16 cellular contexts compared by ENCODE assay signal in genomic region chr6:126625019-126625418, GRCh38.
DNase-seq lines count a peak whose midpoint lies in the region; ATAC-seq and TF ChIP-seq lines count a peak whose summit lies in the region.
"Had no signal": no experiment of that assay in that cellular context is flagged by ENCODE, and none has a peak within 500 bp of the region (broad histone marks: within the 10 kb centered on the region; RNA-seq: fewer than 3 reads in every experiment).

No MANE protein-coding gene starts in this region.

- H3K9me3 Mint-ChIP-seq in nephron progenitor cell = no peaks in the 10 kb centered on the region
- H3K9me3 Mint-ChIP-seq: mesothelial cell of epicardium had no signal

- POLR2A ChIA-PET in RWPE1 (lab: Yijun Ruan, JAX; ENCODE audit: low non-redundant PET) = no interaction called here

- no peaks in the 10 kb centered on the region for H3K36me3 ChIP-seq in H7 (replicated peaks; ENCODE audit: control insufficient read depth, insufficient read depth, low read length)
- H3K36me3 ChIP-seq: heart left ventricle had no signal

- DNase-seq in H7 (peak; percentile 30), RWPE1 (ENCODE audit: low spot score) (peak; percentile 3), fibroblast of mammary gland (ENCODE audit: low read depth) (peak; percentile 58), nephron progenitor cell (peak; percentile 58), activated gamma-delta T cell (lab: John Stamatoyannopoulos, UW) (no peak), COLO829 (ENCODE audit: low spot score) (no peak), SW 1271 (lab: John Stamatoyannopoulos, UW) (no peak)
- DNase-seq: activated CD4-positive, alpha-beta T cell treated with anti-CD3 and anti-CD28 coated beads, Interleukin-2, amount 50 U/mL, for 48 hours; activated naive CD4-positive, alpha-beta T cell treated with Interleukin-2 at 50 U/mL for 16 hours; CD4-positive, alpha-beta memory T cell; heart left ventricle; NCI-H146; T-helper 1 cell had no signal

- H3K4me1 Mint-ChIP-seq in nephron progenitor cell = no peaks in the 10 kb centered on the region
- H3K4me1 Mint-ChIP-seq: CD4-positive, alpha-beta memory T cell had no signal

- no peaks in the 10 kb centered on the region for H3K27me3 Mint-ChIP-seq in nephron progenitor cell (ENCODE audit: low read depth, poor library complexity)
- H3K27me3 Mint-ChIP-seq: CD4-positive, alpha-beta memory T cell had no signal

- no peaks in the 10 kb centered on the region for H3K36me3 Mint-ChIP-seq in nephron progenitor cell (ENCODE audit: low read depth)
- H3K36me3 Mint-ChIP-seq: CD4-positive, alpha-beta memory T cell; mesothelial cell of epicardium had no signal

- no peaks in the 10 kb centered on the region for H3K27me3 ChIP-seq in H7 (ENCODE audit: control insufficient read depth, insufficient read depth, low read length)
- H3K27me3 ChIP-seq: heart left ventricle had no signal

- CTCF ChIA-PET in RWPE1 (lab: Yijun Ruan, JAX) = no interaction called here

- no peak overlapping the region for H3K27ac ChIP-seq in RWPE1
- H3K27ac ChIP-seq: coronary artery, heart left ventricle had no signal

- no peak overlapping the region for H3K4me3 Mint-ChIP-seq in nephron progenitor cell
- H3K4me3 Mint-ChIP-seq: CD4-positive, alpha-beta memory T cell; mesothelial cell of epicardium had no signal

- ATAC-seq in GM21390 (IDR thresholded peaks at IDR 0.05; ENCODE audit: unreplicated experiment) = no peak
- ATAC-seq: heart left ventricle had no signal

- no peak overlapping the region for H3K4me3 ChIP-seq in H7 (ENCODE audit: insufficient read depth, low read depth, low read length)
- H3K4me3 ChIP-seq in fibroblast of mammary gland (ENCODE audit: control insufficient read depth, low read depth, low read length) = no peak overlapping the region
- H3K4me3 ChIP-seq: coronary artery, heart left ventricle had no signal

- H3K27ac Mint-ChIP-seq in nephron progenitor cell = no peak overlapping the region
- H3K27ac Mint-ChIP-seq: CD4-positive, alpha-beta memory T cell; mesothelial cell of epicardium had no signal

- TF ChIP-seq CTCF in RWPE1 (conservative IDR thresholded peaks at IDR 0.05; ENCODE audit: low read depth) (no peak), fibroblast of mammary gland (conservative IDR thresholded peaks at IDR 0.05; ENCODE audit: control insufficient read depth, insufficient read depth, low read depth, low read length) (no peak), nephron progenitor cell (IDR thresholded peaks at IDR 0.05) (no peak)

Comparison
In these comparisons a context has a peak if more than half of its experiments do, and no peak if none do; other contexts are left out.
1. DNase-seq: peak in H7 (single experiment), RWPE1 (single experiment), fibroblast of mammary gland (single experiment) and nephron progenitor cell (single experiment); none in activated gamma-delta T cell (single experiment), COLO829 (single experiment) and SW 1271 (0 of 2).